Comparison of ENCODE assay signal across 14 cellular contexts in the genomic region with DNA sequence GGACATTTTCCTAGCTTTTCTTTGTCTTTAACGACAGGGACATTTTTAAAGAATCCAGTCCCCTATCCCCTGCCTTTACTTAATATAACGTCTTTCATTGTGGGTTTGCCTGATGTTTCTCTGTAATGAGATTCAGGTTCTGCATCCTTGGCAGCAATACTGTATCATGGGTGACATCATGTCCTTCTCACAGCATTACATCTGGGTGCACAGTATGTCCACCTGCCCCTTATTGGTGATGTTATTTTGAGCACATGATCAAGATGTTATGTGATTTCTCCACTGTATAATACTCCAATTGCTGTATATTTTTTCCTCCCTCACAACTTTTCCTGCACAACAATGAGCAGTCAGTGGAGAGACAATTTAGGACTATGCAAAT. TPM values are rescaled to one million over a fixed set of nuclear protein-coding genes. Genes with fewer than 3 reads are reported as not detected.
DNase-seq lines count a peak whose midpoint lies in the region; ATAC-seq, FAIRE-seq and TF ChIP-seq lines count a peak whose summit lies in the region.
"Had no signal": no experiment of that assay in that cellular context is flagged by ENCODE, and none has a peak within 500 bp of the region (broad histone marks: within the 10 kb centered on the region; RNA-seq: fewer than 3 reads in every experiment).

No MANE protein-coding gene starts in this region.

- TF ChIP-seq CTCF in A549 (IDR thresholded peaks at IDR 0.05) (no peak), brain microvascular endothelial cell (IDR thresholded peaks at IDR 0.05; ENCODE audit: low read depth, low read length, missing control alignments) (no peak)

- WGBS in A549 (ENCODE audit: missing lambda C conversion rate) = 48% methylated on average over 2 of the region's 2 CpGs

- peak overlapping the region; percentile 72 for H3K4me2 ChIP-seq in A549

- no peak for DNase-seq in A549 (ENCODE audit: low read depth in 1 of 2, low spot score in 1 of 2)
- no peak for DNase-seq in brain microvascular endothelial cell
- DNase-seq in left ventricle myocardium superior = no peak
- DNase-seq in stimulated activated CD8-positive, alpha-beta memory T cell treated with anti-CD3 and anti-CD28 coated beads, Interleukin-4, amount 100 ng/mL, for 48 hours = no peak
- no peak for DNase-seq in putamen (ENCODE audit: low spot score)
- no peak for DNase-seq in NCI-H446 treated with DMSO at 0.1 percent for 48 hours (lab: John Stamatoyannopoulos, UW)
- DNase-seq: dorsolateral prefrontal cortex, kidney, NCI-H187 had no signal

- no peaks in the 10 kb centered on the region for H3K36me3 ChIP-seq in brain microvascular endothelial cell (replicated peaks)
- H3K36me3 ChIP-seq: SJSA1 had no signal

- peak in 1 of 2 experiments; percentile 22; a peak in 5 of 6 replicates for ATAC-seq in A549
- peak; percentile 13 for ATAC-seq in GM19035 (IDR thresholded peaks at IDR 0.05; ENCODE audit: unreplicated experiment)
- ATAC-seq in HG03342 (IDR thresholded peaks at IDR 0.05; ENCODE audit: unreplicated experiment) = peak; percentile 14
- no peak for ATAC-seq in left ventricle myocardium superior
- ATAC-seq: CD8-positive, alpha-beta T cell had no signal

- CTCF ChIA-PET in A549 (lab: Yijun Ruan, JAX) = interaction anchor here (1.0 to 2.2 kb wide), 7 partner anchors 9 to 79 kb away, joined by 3 to 10 read pairs (median 5); partner anchors contain the start of genes RPL27A and TRIM66

- peaks cover 51% of the 10 kb centered on the region for H3K4me1 ChIP-seq in A549
- H3K4me1 ChIP-seq: psoas muscle had no signal

- no peak for TF ChIP-seq RAD21 in A549 (conservative IDR thresholded peaks at IDR 0.05 in 1 of 2, IDR thresholded peaks at IDR 0.05 in 1 of 2)

- H3K27ac ChIP-seq in A549 (peak overlapping the region; percentile 64 to 69), brain microvascular endothelial cell (peak overlapping the region; percentile 37)
- H3K27ac ChIP-seq: dorsolateral prefrontal cortex, psoas muscle, SJSA1 had no signal

- no peaks in the 10 kb centered on the region for H3K9me3 ChIP-seq in A549
- H3K9me3 ChIP-seq: psoas muscle, SJSA1 had no signal

- POLR2A ChIA-PET in A549 (lab: Yijun Ruan, JAX) = interaction anchor here (0.6 to 1.1 kb wide), 4 partner anchors 10 to 85 kb away, joined by 3 to 12 read pairs (median 4); partner anchors contain the start of genes RPL27A, STK33 and TRIM66

- no peak for TF ChIP-seq POLR2A in A549 (IDR thresholded peaks at IDR 0.05; ENCODE audit: low read length)

- FAIRE-seq in A549 (lab: Jason Lieb, UNC) = no peak
- FAIRE-seq: kidney had no signal

- TF ChIP-seq EP300 in A549 (IDR thresholded peaks at IDR 0.05) = no peak

- H3K4me3 ChIP-seq in A549 = no peak overlapping the region
- H3K4me3 ChIP-seq in brain microvascular endothelial cell (ENCODE audit: low read depth, low read length) = no peak overlapping the region
- H3K4me3 ChIP-seq: dorsolateral prefrontal cortex, psoas muscle, SJSA1 had no signal

- intact Hi-C loops in left ventricle myocardium superior (cut with micrococcal nuclease) = no loop called here

- in situ Hi-C loops in brain microvascular endothelial cell (cut with HindIII; ENCODE audit: low pct_ligation_motif_present, low sequenced_read_pairs) = no loop called here

- no peaks in the 10 kb centered on the region for H3K27me3 ChIP-seq in brain microvascular endothelial cell (replicated peaks)
- H3K27me3 ChIP-seq: SJSA1 had no signal

TF ChIP-seq in A549, 52 proteins besides CTCF, POLR2A, EP300 and RAD21:
- no peak for TF ChIP-seq KDM1A (IDR thresholded peaks at IDR 0.05; ENCODE audit: low read depth)
- no peak for TF ChIP-seq HOXB13 (CRISPR knock-in tag; IDR thresholded peaks at IDR 0.05; ENCODE audit: low read depth)
- TF ChIP-seq USF2 (IDR thresholded peaks at IDR 0.05) = no peak
- no peak for TF ChIP-seq SMC3 (IDR thresholded peaks at IDR 0.05)
- no peak for TF ChIP-seq E2F6 (IDR thresholded peaks at IDR 0.05; ENCODE audit: borderline replicate concordance, low read depth)

RNA-seq across cellular contexts. Expression of gene STK33, which starts 9.7 kb away (rescaled TPM):
- polyA plus RNA-seq in A549 (2011; rRNA removed) (4.4 and 5.8 TPM in 2 replicates), A549 (2017; fragmentation: RNase III; extraction: RNeasy Plus Mini Kit Qiagen cat#74134 plus additional on column Dnase treatment) (4.8 to 5.7 TPM (median 5.2 TPM) in 3 replicates)
- polyA plus RNA-seq in A549 (2012; cell fraction: cytosol; rRNA removed) = 1.5 and 2.1 TPM in 2 replicates
- 2.4 and 3.5 TPM in 2 replicates for polyA plus RNA-seq in A549 (2012; cell fraction: nucleus; rRNA removed)
- 2.0 and 2.6 TPM in 2 replicates for polyA minus RNA-seq in A549 (2011; rRNA and poly(A)+ RNA removed)
- total RNA-seq in left ventricle myocardium superior = 22.4 TPM
